Comparison of ENCODE assay signal across 16 cellular contexts in genomic region chr1:202858789-202859414, GRCh38. TPM values are rescaled to one million over a fixed set of nuclear protein-coding genes. Genes with fewer than 3 reads are reported as not detected.
A peak's percentile ranks its signal among the peaks of the same experiment; 100 is the strongest.
DNase-seq lines count a peak whose midpoint lies in the region; ATAC-seq and TF ChIP-seq lines count a peak whose summit lies in the region.
"Had no signal": no experiment of that assay in that cellular context is flagged by ENCODE, and none has a peak within 500 bp of the region (broad histone marks: within the 10 kb centered on the region; RNA-seq: fewer than 3 reads in every experiment).

No MANE protein-coding gene starts in this region.

- H3K36me3 ChIP-seq in esophagus squamous epithelium (no peaks in the 10 kb centered on the region), mesenchymal stem cell (ENCODE audit: control insufficient read depth in 1 of 2, insufficient read depth in 2 of 2, low read depth in 1 of 2, low read length in 2 of 2) (peaks cover 0 to 3% of the 10 kb centered on the region in 2 experiments), stomach smooth muscle (ENCODE audit: control insufficient read depth in 2 of 2, insufficient read depth in 2 of 2, low read length in 2 of 2) (no peaks in the 10 kb centered on the region)

- H3K27me3 ChIP-seq in esophagus squamous epithelium, result no peaks in the 10 kb centered on the region
- H3K27me3 ChIP-seq in mesenchymal stem cell (ENCODE audit: control insufficient read depth in 1 of 2, insufficient read depth in 1 of 2, low read length in 2 of 2), result peaks cover 0 to 18% of the 10 kb centered on the region in 2 experiments
- no peaks in the 10 kb centered on the region for H3K27me3 ChIP-seq in stomach smooth muscle (ENCODE audit: control insufficient read depth in 1 of 2, insufficient read depth in 2 of 2, low read length in 2 of 2)
- H3K27me3 ChIP-seq: body of pancreas had no signal

- H4K91ac ChIP-seq in mesenchymal stem cell (ENCODE audit: low read length), result no peak overlapping the region

- no peak overlapping the region for H2BK15ac ChIP-seq in mesenchymal stem cell (ENCODE audit: low read depth, poor library complexity, severe bottlenecking)

- H3K4ac ChIP-seq in mesenchymal stem cell (ENCODE audit: low read depth in 1 of 2, low read length in 2 of 2), result no peak overlapping the region

- H3K4me1 ChIP-seq in esophagus squamous epithelium, result peaks cover 0 to 42% (median 9%) of the 10 kb centered on the region in 3 donors
- H3K4me1 ChIP-seq in mesenchymal stem cell (ENCODE audit: control insufficient read depth, insufficient read depth, low read depth, low read length), result peaks cover 5% of the 10 kb centered on the region
- peaks cover 24% of the 10 kb centered on the region for H3K4me1 ChIP-seq in stomach smooth muscle (ENCODE audit: control insufficient read depth, insufficient read depth, low read length)

- no peak overlapping the region for H3K4me2 ChIP-seq in mesenchymal stem cell (ENCODE audit: low read length, poor library complexity, severe bottlenecking)

- no peak for TF ChIP-seq CTCF in esophagus squamous epithelium (IDR thresholded peaks at IDR 0.05)

- H3K9me3 ChIP-seq in esophagus squamous epithelium, result no peaks in the 10 kb centered on the region
- no peaks in the 10 kb centered on the region for H3K9me3 ChIP-seq in mesenchymal stem cell (ENCODE audit: control insufficient read depth, low read length)
- H3K9me3 ChIP-seq in stomach smooth muscle (ENCODE audit: control insufficient read depth in 2 of 2, low read length in 2 of 2), result no peaks in the 10 kb centered on the region
- H3K9me3 ChIP-seq: body of pancreas had no signal

- no peak overlapping the region for H3K23ac ChIP-seq in mesenchymal stem cell (ENCODE audit: low read length in 2 of 2)

- ATAC-seq in HG03469 (IDR thresholded peaks at IDR 0.05; ENCODE audit: unreplicated experiment) (no peak), HG03045 (IDR thresholded peaks at IDR 0.05; ENCODE audit: unreplicated experiment) (no peak), GM21619 (IDR thresholded peaks at IDR 0.05; ENCODE audit: unreplicated experiment) (no peak)

- no peak overlapping the region for H2AFZ ChIP-seq in mesenchymal stem cell (ENCODE audit: low read depth, low read length)

- DNase-seq in DMS79 (lab: John Stamatoyannopoulos, UW), result peak; percentile 83
- DNase-seq in esophagus squamous epithelium (lab: John Stamatoyannopoulos, UW), result no peak
- no peak for DNase-seq in mesenchymal stem cell
- no peak for DNase-seq in SW480 (ENCODE audit: low spot score)
- DNase-seq: activated CD4-positive, CD25-positive, alpha-beta regulatory T cell; activated naive CD4-positive, alpha-beta T cell treated with anti-CD3 and anti-CD28 coated beads, Interleukin-2, amount 10 ng/mL, durations not matched to agents 7 days and 5 days; NCI-H1930; NCI-H748 treated with DMSO at 0.1 percent for 48 hours; T-helper 1 cell had no signal

- intact Hi-C loops in esophagus squamous epithelium (cut with DNase I), result loop anchor here (10.0 kb wide), 1 partner anchor 104 kb away; no protein-coding TSS in a partner anchor

- no peak for TF ChIP-seq POLR2A in esophagus squamous epithelium (IDR thresholded peaks at IDR 0.05)

- H3K18ac ChIP-seq in mesenchymal stem cell (ENCODE audit: low read depth in 1 of 2, low read length in 2 of 2), result no peak overlapping the region

- H3K9ac ChIP-seq in mesenchymal stem cell (ENCODE audit: low read length) (peak overlapping the region; percentile 33), stomach smooth muscle (ENCODE audit: low read length in 2 of 2) (peak overlapping the region; percentile 5 to 30)

- H2BK12ac ChIP-seq in mesenchymal stem cell (ENCODE audit: low read length in 2 of 2), result no peak overlapping the region

- H4K8ac ChIP-seq in mesenchymal stem cell (ENCODE audit: low read length), result peak overlapping the region; percentile 7

- peak overlapping the region in 3 of 4 donors; percentile 9 to 70 (median 50) for H3K27ac ChIP-seq in esophagus squamous epithelium
- no peak overlapping the region for H3K27ac ChIP-seq in mesenchymal stem cell (ENCODE audit: low read length, poor library complexity, severe bottlenecking)
- peak overlapping the region; percentile 58 for H3K27ac ChIP-seq in stomach smooth muscle (ENCODE audit: low read length)

- WGBS in esophagus squamous epithelium, 2 donors, result 85 to 94% methylated on average over 4 to 6 of the region's 10 CpGs
- WGBS in mesenchymal stem cell, result 96% methylated on average over 10 of the region's 10 CpGs

- H2BK5ac ChIP-seq in mesenchymal stem cell (ENCODE audit: low read depth, low read length, poor library complexity, severe bottlenecking), result no peak overlapping the region

- H2BK120ac ChIP-seq in mesenchymal stem cell (ENCODE audit: low read depth, low read length), result no peak overlapping the region

- H3K4me3 ChIP-seq in esophagus squamous epithelium, result no peak overlapping the region
- no peak overlapping the region for H3K4me3 ChIP-seq in mesenchymal stem cell (ENCODE audit: insufficient read depth in 1 of 2, low read depth in 1 of 2, low read length in 2 of 2)
- H3K4me3 ChIP-seq in stomach smooth muscle (ENCODE audit: low read length in 2 of 2), result no peak overlapping the region
- H3K4me3 ChIP-seq: body of pancreas, lung had no signal

- no peaks in the 10 kb centered on the region for H3K79me1 ChIP-seq in mesenchymal stem cell (replicated peaks; ENCODE audit: low read length, poor library complexity, severe bottlenecking)

- H3K14ac ChIP-seq in mesenchymal stem cell (ENCODE audit: low read length in 2 of 2), result no peak overlapping the region

- no peak overlapping the region for H2AK5ac ChIP-seq in mesenchymal stem cell (ENCODE audit: low read length, severe bottlenecking)

RNA-seq across cellular contexts. Expression of gene RABIF, which starts 30.0 kb away (rescaled TPM):
- 10 to 100 TPM in 2 of 4 donors, 1 to 10 TPM in 2; 4.9 to 10.4 (median 8.0) TPM for total RNA-seq in esophagus squamous epithelium
- 12.4 TPM for polyA plus RNA-seq in mesenchymal stem cell (2013, experiment 1 of 2)
- 12.2 TPM for polyA plus RNA-seq in mesenchymal stem cell (2013, experiment 2 of 2)

RNA-seq across cellular contexts. Expression of gene PCAT6, which starts 48.1 kb away (rescaled TPM):
- total RNA-seq in esophagus squamous epithelium, result 1 to 10 TPM in 2 of 4 donors, under 1 TPM in 2; 0.57 to 1.2 (median 1.1) TPM
- 9.8 TPM for polyA plus RNA-seq in mesenchymal stem cell (2013, experiment 1 of 2)
- polyA plus RNA-seq in mesenchymal stem cell (2013, experiment 2 of 2), result 9.7 TPM
- total RNA-seq: body of pancreas, omental fat pad had no signal

RNA-seq across cellular contexts. Expression of gene KDM5B, which starts 50.7 kb away (rescaled TPM):
- total RNA-seq in esophagus squamous epithelium, result 10 to 100 TPM; 41.2 to 88.9 (median 60.3) TPM
- polyA plus RNA-seq in mesenchymal stem cell (2013, experiment 1 of 2), result 35.8 TPM
- 33.6 TPM for polyA plus RNA-seq in mesenchymal stem cell (2013, experiment 2 of 2)
